ENCODE assay signal across 16 cellular contexts in the genomic region with DNA sequence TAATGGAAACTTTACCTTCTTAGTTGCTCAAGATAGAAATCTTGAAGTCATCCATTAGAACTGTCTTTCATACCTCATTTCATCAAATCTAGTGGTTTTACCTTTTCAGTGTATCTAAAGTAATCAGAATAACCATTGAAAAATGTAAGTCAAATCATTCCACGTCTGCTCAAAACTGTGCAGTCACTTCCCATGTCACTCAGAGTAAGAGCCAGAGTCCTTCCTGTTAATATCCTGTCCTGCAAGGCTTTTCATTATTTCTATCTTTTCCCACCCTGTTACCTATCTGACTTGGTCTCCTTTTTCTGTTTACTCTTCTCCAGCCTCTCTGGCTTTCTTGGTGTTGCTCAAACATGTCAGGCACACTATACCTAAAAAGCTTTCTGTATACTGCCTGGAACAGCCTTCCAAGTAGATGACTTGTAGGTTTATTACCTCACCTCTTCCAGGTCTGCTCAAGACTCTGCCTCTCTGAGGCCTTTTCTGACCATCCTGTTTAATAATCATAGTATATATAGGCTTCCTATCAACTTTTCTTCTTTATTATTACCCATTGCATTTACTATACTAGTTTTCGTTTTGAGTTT. TPM values are rescaled to one million over a fixed set of nuclear protein-coding genes. Genes with fewer than 3 reads are reported as not detected.
DNase-seq lines count a peak whose midpoint lies in the region; ATAC-seq, FAIRE-seq and TF ChIP-seq lines count a peak whose summit lies in the region.
"Had no signal": no experiment of that assay in that cellular context is flagged by ENCODE, and none has a peak within 500 bp of the region (broad histone marks: within the 10 kb centered on the region; RNA-seq: fewer than 3 reads in every experiment).

No MANE protein-coding gene starts in this region.

- peak overlapping the region; percentile 51 for H3K4me3 Mint-ChIP-seq in activated T-helper 2 cell treated with anti-CD3 and anti-CD28 coated beads, Interferon-gamma antibody, Interleukin-2, Interleukin-4, amounts not matched to agents 10 μg/mL and 5 μg/mL and 100 μg/mL, durations not matched to agents 14 hours and 24 hours and 36 hours (ENCODE audit: low read depth)
- H3K4me3 Mint-ChIP-seq in memory B cell, result no peak overlapping the region
- H3K4me3 Mint-ChIP-seq: B cell; stimulated activated naive B cell treated with anti-CD40 and anti-IgM and Interleukin-4, amounts not matched to agents 10 μg/mL and 1 μg/mL and 100 μg/mL, for 72 hours had no signal

- H3K36me3 Mint-ChIP-seq in activated T-helper 2 cell treated with anti-CD3 and anti-CD28 coated beads, Interferon-gamma antibody, Interleukin-2, Interleukin-4, amounts not matched to agents 10 μg/mL and 5 μg/mL and 100 μg/mL, durations not matched to agents 14 hours and 24 hours and 36 hours (ENCODE audit: low read depth), result peaks cover 57% of the 10 kb centered on the region
- peaks cover 28% of the 10 kb centered on the region for H3K36me3 Mint-ChIP-seq in memory B cell

- FAIRE-seq in A549 (lab: Jason Lieb, UNC), result no peak
- FAIRE-seq: endometrium, RCC 7860 had no signal

- DNase-seq in A549 (ENCODE audit: low read depth in 1 of 2, low spot score in 1 of 2) (no peak), memory B cell (ENCODE audit: low spot score in 2 of 2) (no peak), amniotic stem cell (lab: John Stamatoyannopoulos, UW) (no peak), NCI-H2081 treated with DMSO at 0.1 percent for 48 hours (lab: John Stamatoyannopoulos, UW) (no peak), NCI-H2171 treated with DMSO at 0.1 percent for 48 hours (lab: John Stamatoyannopoulos, UW) (no peak)
- DNase-seq in activated T-helper 2 cell treated with anti-CD3 and anti-CD28 coated beads, Interferon-gamma antibody, Interleukin-2, Interleukin-4, amounts not matched to agents 10 μg/mL and 5 μg/mL and 100 μg/mL, durations not matched to agents 14 hours and 24 hours and 36 hours (ENCODE audit: low spot score), result no peak
- DNase-seq: activated CD8-positive, alpha-beta memory T cell treated with anti-CD3 and anti-CD28 coated beads, Interleukin-2, amount 50 U/mL, for 4 hours; hypothalamus; lower lobe of right lung; stimulated activated naive B cell treated with anti-CD40 and anti-IgM and Interleukin-4, amounts not matched to agents 10 μg/mL and 1 μg/mL and 100 μg/mL, for 72 hours; T1000 had no signal

- no peak for TF ChIP-seq CTCF in A549 (IDR thresholded peaks at IDR 0.05)
- no peak for TF ChIP-seq CTCF in HEK293 (tag by site-specific recombination; IDR thresholded peaks at IDR 0.05)

- ATAC-seq in A549, result no peak
- ATAC-seq in memory B cell (ENCODE audit: low read depth), result no peak
- ATAC-seq in HG02642 (IDR thresholded peaks at IDR 0.05; ENCODE audit: poor library complexity, unreplicated experiment), result no peak
- ATAC-seq: lower lobe of right lung; stimulated activated naive B cell treated with anti-CD40 and anti-IgM and Interleukin-4, amounts not matched to agents 10 μg/mL and 1 μg/mL and 100 μg/mL, for 72 hours had no signal

- no peaks in the 10 kb centered on the region for H3K27me3 Mint-ChIP-seq in activated T-helper 2 cell treated with anti-CD3 and anti-CD28 coated beads, Interferon-gamma antibody, Interleukin-2, Interleukin-4, amounts not matched to agents 10 μg/mL and 5 μg/mL and 100 μg/mL, durations not matched to agents 14 hours and 24 hours and 36 hours (ENCODE audit: low read depth)
- no peaks in the 10 kb centered on the region for H3K27me3 Mint-ChIP-seq in memory B cell
- H3K27me3 Mint-ChIP-seq: B cell; stimulated activated naive B cell treated with anti-CD40 and anti-IgM and Interleukin-4, amounts not matched to agents 10 μg/mL and 1 μg/mL and 100 μg/mL, for 72 hours had no signal

- TF ChIP-seq RAD21 in A549 (conservative IDR thresholded peaks at IDR 0.05 in 1 of 2, IDR thresholded peaks at IDR 0.05 in 1 of 2), result no peak

- intact Hi-C loops in activated T-helper 2 cell treated with anti-CD3 and anti-CD28 coated beads, Interferon-gamma antibody, Interleukin-2, Interleukin-4, amounts not matched to agents 10 μg/mL and 5 μg/mL and 100 μg/mL, durations not matched to agents 14 hours and 24 hours and 36 hours (cut with micrococcal nuclease), result loop anchor here (5.0 kb wide), 2 partner anchors 63 to 403 kb away; no protein-coding TSS in a partner anchor

- peaks cover 17% of the 10 kb centered on the region for H3K9me3 Mint-ChIP-seq in activated T-helper 2 cell treated with anti-CD3 and anti-CD28 coated beads, Interferon-gamma antibody, Interleukin-2, Interleukin-4, amounts not matched to agents 10 μg/mL and 5 μg/mL and 100 μg/mL, durations not matched to agents 14 hours and 24 hours and 36 hours
- H3K9me3 Mint-ChIP-seq in memory B cell, result no peaks in the 10 kb centered on the region

- H3K4me1 ChIP-seq in A549 (peaks cover 7% of the 10 kb centered on the region; the same call in 2 of the 3 replicates), HEK293 (ENCODE audit: control insufficient read depth, insufficient read depth, low read length) (no peaks in the 10 kb centered on the region; the same call in 1 of the 2 replicates)

- POLR2A ChIA-PET in A549 (lab: Yijun Ruan, JAX), result no interaction called here
- POLR2A ChIA-PET in HEK293 (lab: Yijun Ruan, JAX), result no interaction called here

- CTCF ChIA-PET in A549 (lab: Yijun Ruan, JAX) (interaction anchor here (0.6 kb wide), 1 partner anchor 639 kb away, joined by 3 read pairs; no protein-coding TSS in a partner anchor), HEK293 (lab: Yijun Ruan, JAX) (interaction anchor here (0.6 to 0.7 kb wide), 2 partner anchors 19 to 28 kb away, joined by 4 to 8 read pairs; no protein-coding TSS in a partner anchor)

- H3K27ac ChIP-seq in A549 (no peak overlapping the region), HEK293 (ENCODE audit: extremely low read depth, low read depth, low read length) (no peak overlapping the region)
- H3K27ac ChIP-seq: lower lobe of right lung had no signal

- H3K27ac Mint-ChIP-seq in activated T-helper 2 cell treated with anti-CD3 and anti-CD28 coated beads, Interferon-gamma antibody, Interleukin-2, Interleukin-4, amounts not matched to agents 10 μg/mL and 5 μg/mL and 100 μg/mL, durations not matched to agents 14 hours and 24 hours and 36 hours, result peak overlapping the region; percentile 4
- peak overlapping the region; percentile 75 for H3K27ac Mint-ChIP-seq in memory B cell
- H3K27ac Mint-ChIP-seq: B cell; stimulated activated naive B cell treated with anti-CD40 and anti-IgM and Interleukin-4, amounts not matched to agents 10 μg/mL and 1 μg/mL and 100 μg/mL, for 72 hours had no signal

- H3K4me3 ChIP-seq in A549 (no peak overlapping the region), HEK293 (ENCODE audit: low read depth, low read length) (no peak overlapping the region)
- H3K4me3 ChIP-seq: lower lobe of right lung had no signal

- H3K4me1 Mint-ChIP-seq in activated T-helper 2 cell treated with anti-CD3 and anti-CD28 coated beads, Interferon-gamma antibody, Interleukin-2, Interleukin-4, amounts not matched to agents 10 μg/mL and 5 μg/mL and 100 μg/mL, durations not matched to agents 14 hours and 24 hours and 36 hours (ENCODE audit: low read depth), result peaks cover 23% of the 10 kb centered on the region
- peaks cover 18% of the 10 kb centered on the region for H3K4me1 Mint-ChIP-seq in memory B cell

- peak overlapping the region; percentile 51 for H3K4me2 ChIP-seq in A549

- WGBS in A549 (ENCODE audit: missing lambda C conversion rate), result 83% methylated on average over 2 of the region's 2 CpGs

- H3K36me3 ChIP-seq in HEK293 (ENCODE audit: control insufficient read depth in 2 of 2, insufficient read depth in 1 of 2, low read length in 2 of 2), result peaks cover 9 to 56% of the 10 kb centered on the region in 2 experiments

- no peak for TF ChIP-seq POLR2A in A549 (IDR thresholded peaks at IDR 0.05; ENCODE audit: low read length)

- H3K9me3 ChIP-seq in A549, result peaks cover 13% of the 10 kb centered on the region
- H3K9me3 ChIP-seq in HEK293 (ENCODE audit: control insufficient read depth, insufficient read depth, low read depth, low read length), result no peaks in the 10 kb centered on the region
- H3K9me3 ChIP-seq: lower lobe of right lung had no signal

- TF ChIP-seq EP300 in A549 (IDR thresholded peaks at IDR 0.05), result no peak

TF ChIP-seq in A549, 52 proteins besides CTCF, POLR2A, EP300 and RAD21 (continues in another document):
- TF ChIP-seq JUN (IDR thresholded peaks at IDR 0.05), result no peak

TF ChIP-seq in HEK293, 187 proteins besides CTCF, POLR2A, EP300 and RAD21 (continues in another document):
- no peak for TF ChIP-seq ZNF175 (tag by site-specific recombination; IDR thresholded peaks at IDR 0.05)
- TF ChIP-seq ZNF341 (tag by site-specific recombination; IDR thresholded peaks at IDR 0.05; ENCODE audit: low read depth), result peak; percentile 36; the same call in 1 of the 2 replicates

RNA-seq across cellular contexts. Expression of a gene that starts 3.4 kb away (rescaled TPM):
- polyA plus RNA-seq in A549 (2011; rRNA removed), result 6.4 and 9.3 TPM in 2 replicates
- polyA plus RNA-seq in A549 (2012; cell fraction: cytosol; rRNA removed), result 2.1 and 3.5 TPM in 2 replicates
- polyA plus RNA-seq in A549 (2012; cell fraction: nucleus; rRNA removed), result 1.6 and 4.0 TPM in 2 replicates
- 9.2 to 9.9 TPM (median 9.4 TPM) in 3 replicates for polyA plus RNA-seq in A549 (2017; fragmentation: RNase III; extraction: RNeasy Plus Mini Kit Qiagen cat#74134 plus additional on column Dnase treatment)
- polyA minus RNA-seq in A549 (2011; rRNA and poly(A)+ RNA removed), result 2.7 and 3.1 TPM in 2 replicates
- 16.8 and 17.6 TPM in 2 replicates for total RNA-seq in activated T-helper 2 cell treated with anti-CD3 and anti-CD28 coated beads, Interferon-gamma antibody, Interleukin-2, Interleukin-4, amounts not matched to agents 10 μg/mL and 5 μg/mL and 100 μg/mL, durations not matched to agents 14 hours and 24 hours and 36 hours

RNA-seq across cellular contexts. Expression of a gene that starts 40.8 kb away (rescaled TPM):
- polyA plus RNA-seq in A549 (2011; rRNA removed) (10.1 and 15.2 TPM in 2 replicates), A549 (2017; fragmentation: RNase III; extraction: RNeasy Plus Mini Kit Qiagen cat#74134 plus additional on column Dnase treatment) (7.8 to 9.0 TPM (median 8.2 TPM) in 3 replicates)
- 2.9 and 3.1 TPM in 2 replicates for polyA plus RNA-seq in A549 (2012; cell fraction: cytosol; rRNA removed)
- 2.4 and 4.4 TPM in 2 replicates for polyA plus RNA-seq in A549 (2012; cell fraction: nucleus; rRNA removed)
- polyA minus RNA-seq in A549 (2011; rRNA and poly(A)+ RNA removed), result 4.7 and 4.9 TPM in 2 replicates
- total RNA-seq in activated T-helper 2 cell treated with anti-CD3 and anti-CD28 coated beads, Interferon-gamma antibody, Interleukin-2, Interleukin-4, amounts not matched to agents 10 μg/mL and 5 μg/mL and 100 μg/mL, durations not matched to agents 14 hours and 24 hours and 36 hours, result 11.0 and 12.3 TPM in 2 replicates

RNA-seq across cellular contexts. Expression of a gene that starts 40.9 kb away (rescaled TPM):
- polyA plus RNA-seq in A549 (2011; rRNA removed) (36.0 and 36.9 TPM in 2 replicates), A549 (2017; fragmentation: RNase III; extraction: RNeasy Plus Mini Kit Qiagen cat#74134 plus additional on column Dnase treatment) (50.4 to 51.8 TPM (median 50.9 TPM) in 3 replicates)
- polyA plus RNA-seq in A549 (2012; cell fraction: cytosol; rRNA removed), result 26.7 and 39.8 TPM in 2 replicates
- 12.5 and 25.5 TPM in 2 replicates for polyA plus RNA-seq in A549 (2012; cell fraction: nucleus; rRNA removed)
- polyA minus RNA-seq in A549 (2011; rRNA and poly(A)+ RNA removed), result 12.7 and 15.1 TPM in 2 replicates
- total RNA-seq in activated T-helper 2 cell treated with anti-CD3 and anti-CD28 coated beads, Interferon-gamma antibody, Interleukin-2, Interleukin-4, amounts not matched to agents 10 μg/mL and 5 μg/mL and 100 μg/mL, durations not matched to agents 14 hours and 24 hours and 36 hours, result 26.0 and 29.9 TPM in 2 replicates
